In genomic region chr18:23652232-23652631, GRCh38 we compare ENCODE assay signal across 28 cellular contexts. TPM values are rescaled to one million over a fixed set of nuclear protein-coding genes. Genes with fewer than 3 reads are reported as not detected.
"Had no signal": no experiment of that assay in that cellular context is flagged by ENCODE, and none has a peak within 500 bp of the region (broad histone marks: within the 10 kb centered on the region; RNA-seq: fewer than 3 reads in every experiment).

No MANE protein-coding gene starts in this region.

- H3K4me3 ChIP-seq: body of pancreas, ovary, prostate gland, sigmoid colon, thyroid gland, uterus had no signal

- H3K27me3 ChIP-seq: body of pancreas, ovary, sigmoid colon, thyroid gland, uterus had no signal

- DNase-seq: activated CD4-positive, alpha-beta T cell treated with anti-CD3 and anti-CD28 coated beads for 1 hour; activated CD4-positive, alpha-beta T cell treated with anti-CD3 and anti-CD28 coated beads, Interleukin-2, amount 10 ng/mL, durations not matched to agents 7 days and 5 days; activated CD8-positive, alpha-beta T cell treated with anti-CD3 and anti-CD28 coated beads for 36 hours; activated naive CD4-positive, alpha-beta T cell; activated T-cell treated with anti-CD3 and anti-CD28 coated beads for 4 hours; activated T-cell treated with anti-CD3 and anti-CD28 coated beads, Interleukin-2, amount 50 U/mL, for 72 hours; aorta; body of pancreas; dermis blood vessel endothelial cell; effector CD4-positive, alpha-beta T cell; glutamatergic neuron; islet precursor cell; left ventricle myocardium superior; mammary epithelial cell; naive B cell; nephron progenitor cell; ovary; sigmoid colon; small intestine; stimulated activated CD4-positive, alpha-beta T cell treated with anti-CD3 and anti-CD28 coated beads, Interleukin-4, amount 100 ng/mL, for 24 hours; stimulated activated naive CD8-positive, alpha-beta T cell treated with anti-CD3 and anti-CD28 coated beads, Interleukin-15, amount 100 ng/mL, for 72 hours; T-helper 2 cell; thyroid gland; uterus had no signal

- H3K27ac ChIP-seq: ovary, prostate gland, sigmoid colon, thyroid gland had no signal

- FAIRE-seq: colon, endometrium, frontal cortex, small intestine had no signal

- H3K4me1 ChIP-seq: prostate gland, sigmoid colon, thyroid gland, uterus had no signal

- H3K36me3 ChIP-seq: ovary, prostate gland, sigmoid colon, thyroid gland, uterus had no signal

- H3K9me3 ChIP-seq: body of pancreas, ovary, prostate gland, sigmoid colon, thyroid gland, uterus had no signal

RNA-seq across cellular contexts. Expression of gene ANKRD29, which starts 10.5 kb away (rescaled TPM):
- total RNA-seq: activated CD8-positive, alpha-beta T cell treated with anti-CD3 and anti-CD28 coated beads for 36 hours; activated T-cell treated with anti-CD3 and anti-CD28 coated beads, Interleukin-2, amount 50 U/mL, for 72 hours had no signal
